29 cellular contexts compared by ENCODE assay signal in the genomic region with DNA sequence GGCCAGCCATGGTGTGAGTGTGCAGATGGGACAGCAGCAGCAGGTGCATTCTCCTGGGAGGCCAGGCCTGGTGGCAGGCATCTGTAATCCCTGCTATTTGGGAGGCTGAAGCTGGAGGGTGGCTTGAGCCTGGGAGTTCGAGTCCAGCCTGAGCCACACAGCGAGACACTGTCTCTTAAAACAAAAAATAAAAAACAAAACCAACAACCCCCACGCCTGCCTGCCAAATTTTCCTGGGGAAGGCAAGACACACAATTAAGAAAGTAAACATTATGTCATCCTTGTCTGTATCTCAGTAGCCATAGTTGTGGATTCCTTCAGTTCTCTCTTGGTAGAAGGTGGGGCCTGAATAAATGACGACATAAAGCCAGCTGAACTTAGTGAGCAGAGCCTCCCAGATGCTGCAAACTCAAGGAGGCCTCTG. TPM values are rescaled to one million over a fixed set of nuclear protein-coding genes. Genes with fewer than 3 reads are reported as not detected.
"Had no signal": no experiment of that assay in that cellular context is flagged by ENCODE, and none has a peak within 500 bp of the region (broad histone marks: within the 10 kb centered on the region; RNA-seq: fewer than 3 reads in every experiment).

No MANE protein-coding gene starts in this region.

- ATAC-seq: activated CD8-positive, alpha-beta T cell treated with anti-CD3 and anti-CD28 coated beads for 36 hours; activated naive CD8-positive, alpha-beta T cell treated with anti-CD3 and anti-CD28 coated beads, Interleukin-2, amount 50 U/mL, for 24 hours; activated T-cell treated with anti-CD3 and anti-CD28 coated beads, Interleukin-2, amount 50 U/mL, for 4 hours; activated T-helper 17 cell treated with anti-CD3 and anti-CD28 coated beads, Interleukin-2, amount 50 U/mL, for 72 hours; left lung; lower lobe of right lung; natural killer cell treated with Interleukin-12 subunit alpha and Interleukin-12 subunit beta and Interleukin-15 and Interleukin-18, amount 100 ng/mL, for 72 hours; stimulated activated memory B cell treated with anti-CD40 and anti-IgM and Interleukin-4, amounts not matched to agents 10 μg/mL and 1 μg/mL and 100 μg/mL, for 72 hours; stimulated activated naive CD8-positive, alpha-beta T cell treated with anti-CD3 and anti-CD28 coated beads, Interleukin-15, amount 100 ng/mL, for 72 hours; WTC11 had no signal

- H3K9me3 ChIP-seq: colonic mucosa, left lung, lower lobe of right lung, upper lobe of left lung had no signal

- H3K36me3 ChIP-seq: colonic mucosa, left lung, lower lobe of right lung, upper lobe of left lung had no signal

- H3K27me3 ChIP-seq: colonic mucosa, left lung, upper lobe of left lung had no signal

- DNase-seq: activated CD4-positive, alpha-beta T cell treated with anti-CD3 and anti-CD28 coated beads for 1 hour; activated CD4-positive, alpha-beta T cell treated with anti-CD3 and anti-CD28 coated beads, Interleukin-2, amount 10 ng/mL, durations not matched to agents 7 days and 5 days; activated CD8-positive, alpha-beta T cell treated with anti-CD3 and anti-CD28 coated beads for 36 hours; activated naive CD8-positive, alpha-beta T cell treated with anti-CD3 and anti-CD28 coated beads, Interleukin-2, amount 50 U/mL, for 24 hours; activated T-cell treated with anti-CD3 and anti-CD28 coated beads, Interleukin-2, amount 50 U/mL, for 4 hours; anterior cingulate cortex; colonic mucosa; effector memory CD4-positive, alpha-beta T cell; foreskin melanocyte; left lung; lower lobe of right lung; mesenchymal stem cell; retina; stimulated activated CD4-positive, alpha-beta T cell treated with anti-CD3 and anti-CD28 coated beads, Interleukin-1b, Interleukin-23, amount 100 ng/mL, for 48 hours; stimulated activated CD4-positive, alpha-beta T cell treated with anti-CD3 and anti-CD28 coated beads, Interleukin-4, amount 100 ng/mL, for 4 hours; stimulated activated CD8-positive, alpha-beta memory T cell treated with anti-CD3 and anti-CD28 coated beads, Interleukin-4, amount 100 ng/mL, for 48 hours; stimulated activated naive CD8-positive, alpha-beta T cell treated with anti-CD3 and anti-CD28 coated beads, Interleukin-15, amount 100 ng/mL, for 72 hours; substantia nigra; T-helper 9 cell; upper lobe of left lung had no signal

- H3K27ac ChIP-seq: colonic mucosa, left lung, lower lobe of right lung, upper lobe of left lung had no signal

- H3K9me3 Mint-ChIP-seq: activated CD4-positive, alpha-beta T cell treated with anti-CD3 and anti-CD28 coated beads, Interleukin-2, amount 10 ng/mL, durations not matched to agents 7 days and 5 days; activated CD8-positive, alpha-beta T cell treated with anti-CD3 and anti-CD28 coated beads for 36 hours; activated naive CD4-positive, alpha-beta T cell treated with anti-CD3 and anti-CD28 coated beads, Interleukin-2, amount 50 U/mL, for 24 hours; activated naive CD8-positive, alpha-beta T cell treated with anti-CD3 and anti-CD28 coated beads, Interleukin-2, amount 50 U/mL, for 24 hours; activated T-cell treated with anti-CD3 and anti-CD28 coated beads, Interleukin-2, amount 50 U/mL, for 4 hours; activated T-helper 17 cell treated with anti-CD3 and anti-CD28 coated beads, Interleukin-2, amount 50 U/mL, for 72 hours; natural killer cell treated with Interleukin-12 subunit alpha and Interleukin-12 subunit beta and Interleukin-15 and Interleukin-18, amount 100 ng/mL, for 72 hours; stimulated activated memory B cell treated with anti-CD40 and anti-IgM and Interleukin-4, amounts not matched to agents 10 μg/mL and 1 μg/mL and 100 μg/mL, for 72 hours; stimulated activated naive CD8-positive, alpha-beta T cell treated with anti-CD3 and anti-CD28 coated beads, Interleukin-15, amount 100 ng/mL, for 72 hours; T-helper 1 cell treated with Interleukin-12 subunit alpha and Interleukin-12 subunit beta and Interleukin-4 antibody, amounts not matched to agents 30 μg/mL and 1 μg/mL, for 36 hours; WTC11 had no signal

- H3K36me3 Mint-ChIP-seq: activated naive CD4-positive, alpha-beta T cell treated with anti-CD3 and anti-CD28 coated beads, Interleukin-2, amount 50 U/mL, for 24 hours; natural killer cell treated with Interleukin-12 subunit alpha and Interleukin-12 subunit beta and Interleukin-15 and Interleukin-18, amount 100 ng/mL, for 72 hours; stimulated activated memory B cell treated with anti-CD40 and anti-IgM and Interleukin-4, amounts not matched to agents 10 μg/mL and 1 μg/mL and 100 μg/mL, for 72 hours; WTC11 had no signal

- H3K4me1 ChIP-seq: colonic mucosa had no signal

- H3K27ac Mint-ChIP-seq: activated CD4-positive, alpha-beta T cell treated with anti-CD3 and anti-CD28 coated beads, Interleukin-2, amount 10 ng/mL, durations not matched to agents 7 days and 5 days; activated CD8-positive, alpha-beta T cell treated with anti-CD3 and anti-CD28 coated beads for 36 hours; activated naive CD4-positive, alpha-beta T cell treated with anti-CD3 and anti-CD28 coated beads, Interleukin-2, amount 50 U/mL, for 24 hours; activated naive CD8-positive, alpha-beta T cell treated with anti-CD3 and anti-CD28 coated beads, Interleukin-2, amount 50 U/mL, for 24 hours; activated T-helper 17 cell treated with anti-CD3 and anti-CD28 coated beads, Interleukin-2, amount 50 U/mL, for 72 hours; natural killer cell treated with Interleukin-12 subunit alpha and Interleukin-12 subunit beta and Interleukin-15 and Interleukin-18, amount 100 ng/mL, for 72 hours; stimulated activated memory B cell treated with anti-CD40 and anti-IgM and Interleukin-4, amounts not matched to agents 10 μg/mL and 1 μg/mL and 100 μg/mL, for 72 hours; T-helper 1 cell treated with Interleukin-12 subunit alpha and Interleukin-12 subunit beta and Interleukin-4 antibody, amounts not matched to agents 30 μg/mL and 1 μg/mL, for 36 hours; WTC11 had no signal

- H3K4me1 Mint-ChIP-seq: activated naive CD4-positive, alpha-beta T cell treated with anti-CD3 and anti-CD28 coated beads, Interleukin-2, amount 50 U/mL, for 24 hours; activated T-helper 17 cell treated with anti-CD3 and anti-CD28 coated beads, Interleukin-2, amount 50 U/mL, for 72 hours had no signal

- H3K4me3 Mint-ChIP-seq: activated CD4-positive, alpha-beta T cell treated with anti-CD3 and anti-CD28 coated beads, Interleukin-2, amount 10 ng/mL, durations not matched to agents 7 days and 5 days; activated CD8-positive, alpha-beta T cell treated with anti-CD3 and anti-CD28 coated beads for 36 hours; activated naive CD4-positive, alpha-beta T cell treated with anti-CD3 and anti-CD28 coated beads, Interleukin-2, amount 50 U/mL, for 24 hours; activated naive CD8-positive, alpha-beta T cell treated with anti-CD3 and anti-CD28 coated beads, Interleukin-2, amount 50 U/mL, for 24 hours; activated T-cell treated with anti-CD3 and anti-CD28 coated beads, Interleukin-2, amount 50 U/mL, for 4 hours; activated T-helper 17 cell treated with anti-CD3 and anti-CD28 coated beads, Interleukin-2, amount 50 U/mL, for 72 hours; natural killer cell treated with Interleukin-12 subunit alpha and Interleukin-12 subunit beta and Interleukin-15 and Interleukin-18, amount 100 ng/mL, for 72 hours; stimulated activated memory B cell treated with anti-CD40 and anti-IgM and Interleukin-4, amounts not matched to agents 10 μg/mL and 1 μg/mL and 100 μg/mL, for 72 hours; stimulated activated naive CD8-positive, alpha-beta T cell treated with anti-CD3 and anti-CD28 coated beads, Interleukin-15, amount 100 ng/mL, for 72 hours; T-helper 1 cell treated with Interleukin-12 subunit alpha and Interleukin-12 subunit beta and Interleukin-4 antibody, amounts not matched to agents 30 μg/mL and 1 μg/mL, for 36 hours; WTC11 had no signal

- H3K4me3 ChIP-seq: colonic mucosa, left lung, lower lobe of right lung, smooth muscle cell, upper lobe of left lung had no signal

RNA-seq across cellular contexts. Expression of a gene that starts 57.6 kb away (rescaled TPM):
- total RNA-seq: epithelial cell of proximal tubule; natural killer cell treated with Interleukin-12 subunit alpha and Interleukin-12 subunit beta and Interleukin-15 and Interleukin-18, amount 100 ng/mL, for 72 hours; osteocyte; smooth muscle cell had no signal
